8 cellular contexts compared by ENCODE assay signal in the genomic region with DNA sequence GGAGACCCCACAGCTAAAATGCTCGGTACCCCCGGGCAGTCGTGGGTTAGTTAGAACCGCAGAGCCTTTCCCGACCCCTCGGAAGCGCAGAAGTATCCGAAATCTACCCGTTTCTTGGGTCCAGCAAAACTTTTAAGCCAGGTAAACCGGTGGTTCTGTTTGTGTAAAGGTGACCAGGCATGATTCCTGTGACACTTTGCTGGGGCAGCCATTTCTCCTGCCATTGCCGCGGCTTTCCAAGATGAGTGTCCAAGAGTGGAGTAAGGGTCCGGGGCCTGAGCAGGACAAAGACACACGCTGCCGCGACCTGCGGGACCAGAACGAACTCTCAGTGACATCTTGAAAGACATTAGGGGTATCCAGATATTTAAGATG. TPM values are rescaled to one million over a fixed set of nuclear protein-coding genes. Genes with fewer than 3 reads are reported as not detected.
A peak's percentile ranks its signal among the peaks of the same experiment; 100 is the strongest.
DNase-seq lines count a peak whose midpoint lies in the region; ATAC-seq, FAIRE-seq and TF ChIP-seq lines count a peak whose summit lies in the region.

No MANE protein-coding gene starts in this region.

- no peak for TF ChIP-seq CTCF in GM12864 (IDR thresholded peaks at IDR 0.05; ENCODE audit: low read depth, low read length, missing control alignments)
- no peak for TF ChIP-seq CTCF in pancreas (IDR thresholded peaks at IDR 0.05)

- H3K27ac ChIP-seq in esophagus (ENCODE audit: low read depth in 2 of 2, low read length in 1 of 2) (peak overlapping the region; percentile 86 to 91), pancreas (peak overlapping the region; percentile 82 to 91 (median 88))

- FAIRE-seq in pancreas (lab: Jason Lieb, UNC), result no peak

- H3K9ac ChIP-seq in NT2/D1 (ENCODE audit: insufficient read length, low read depth), result peak overlapping the region; percentile 86

- H3K27me3 ChIP-seq in NT2/D1 (ENCODE audit: insufficient read depth, insufficient read length) (peaks cover 9% of the 10 kb centered on the region), esophagus (ENCODE audit: control insufficient read depth in 1 of 2, insufficient read depth in 2 of 2, low read length in 2 of 2) (no peaks in the 10 kb centered on the region), pancreas (no peaks in the 10 kb centered on the region)

- peaks cover 29% of the 10 kb centered on the region for H3K36me3 ChIP-seq in NT2/D1 (ENCODE audit: insufficient read depth, insufficient read length, low read length)
- peaks cover 0 to 3% of the 10 kb centered on the region in 2 donors for H3K36me3 ChIP-seq in esophagus (ENCODE audit: control insufficient read depth in 2 of 2, insufficient read depth in 2 of 2, low read length in 1 of 2)
- peaks cover 0 to 14% (median 0%) of the 10 kb centered on the region in 3 donors for H3K36me3 ChIP-seq in pancreas

- WGBS in esophagus, 2 donors, result 35 to 36% methylated on average over 18 of the region's 18 CpGs
- WGBS in pancreas, 2 donors, result 8 to 13% methylated on average over 18 of the region's 18 CpGs

- intact Hi-C loops in pancreas (cut with DNase I), result loop anchor here in 1 of 3 donors (5.0 kb wide), 1 partner anchor 37 kb away; no protein-coding TSS in a partner anchor

- DNase-seq in GM12864 (ENCODE audit: low read depth) (no peak), NT2/D1 (ENCODE audit: low read depth, low spot score) (no peak), pancreas (peak; percentile 26 to 66 (median 52)), midbrain (lab: John Stamatoyannopoulos, UW) (no peak), anterior cingulate cortex (lab: John Stamatoyannopoulos, UW) (no peak), ureter (ENCODE audit: low spot score) (no peak)

- H3K9me3 ChIP-seq in NT2/D1 (ENCODE audit: insufficient read depth, low read length), result no peaks in the 10 kb centered on the region
- no peaks in the 10 kb centered on the region for H3K9me3 ChIP-seq in esophagus (ENCODE audit: control insufficient read depth in 2 of 2, insufficient read depth in 1 of 2, low read depth in 1 of 2, low read length in 1 of 2)
- H3K9me3 ChIP-seq in pancreas, result no peaks in the 10 kb centered on the region

- H3K4me3 ChIP-seq in GM12864 (ENCODE audit: low read depth, low read length) (peak overlapping the region; percentile 59), NT2/D1 (ENCODE audit: insufficient read length, low read depth) (peak overlapping the region; percentile 75), esophagus (ENCODE audit: low read depth in 1 of 2, low read length in 2 of 2) (peak overlapping the region; percentile 87 to 90), pancreas (peak overlapping the region; percentile 38 to 66 (median 60))

- H3K4me1 ChIP-seq in NT2/D1 (ENCODE audit: insufficient read depth, insufficient read length) (no peaks in the 10 kb centered on the region), esophagus (ENCODE audit: control insufficient read depth in 2 of 2, insufficient read depth in 2 of 2, low read length in 1 of 2) (peaks cover 0 to 6% of the 10 kb centered on the region in 2 donors), pancreas (peaks cover 0 to 12% (median 4%) of the 10 kb centered on the region in 3 donors)

- ATAC-seq in pancreas, result peak; percentile 44 to 69 (median 61)
- ATAC-seq in GM18873 (IDR thresholded peaks at IDR 0.05; ENCODE audit: low FRiP score, unreplicated experiment), result no peak

RNA-seq across cellular contexts. Expression of a gene that starts 0.7 kb away (rescaled TPM):
- polyA plus RNA-seq in esophagus, result 1 to 10 TPM; 4.7 to 5.0 TPM
- 10 to 100 TPM; 15.5 to 34.7 (median 21.0) TPM for total RNA-seq in pancreas
- 1 to 10 TPM; 4.0 to 5.6 TPM for polyA plus RNA-seq in pancreas
- total RNA-seq in ureter, result 32.4 TPM

RNA-seq across cellular contexts. Expression of a gene that starts 46.0 kb away (rescaled TPM):
- polyA plus RNA-seq in esophagus (1 to 10 TPM; 6.2 to 7.5 TPM), pancreas (10 to 100 TPM in 1 of 2 donors, 1 to 10 TPM in 1; 9.5 to 16.8 TPM)
- total RNA-seq in pancreas (10 to 100 TPM in 5 of 6 donors, 1 to 10 TPM in 1; 8.0 to 15.3 (median 11.3) TPM), ureter (23.1 TPM)

RNA-seq across cellular contexts. Expression of a gene that starts 46.3 kb away (rescaled TPM):
- polyA plus RNA-seq in esophagus (10 to 100 TPM; 27.8 to 43.2 TPM), pancreas (10 to 100 TPM; 27.3 to 28.5 TPM)
- total RNA-seq in pancreas (10 to 100 TPM in 4 of 6 donors, 1 to 10 TPM in 2; 8.4 to 16.3 (median 13.0) TPM), ureter (29.1 TPM)

RNA-seq across cellular contexts. Expression of a gene that starts 46.3 kb away (rescaled TPM):
- 10 to 100 TPM; 44.3 to 44.6 TPM for polyA plus RNA-seq in esophagus
- total RNA-seq in pancreas, result 10 to 100 TPM; 15.6 to 28.9 (median 24.0) TPM
- polyA plus RNA-seq in pancreas, result 10 to 100 TPM; 25.2 to 34.8 TPM
- total RNA-seq in ureter, result 49.8 TPM

Comparison
In these comparisons a context has a peak if more than half of its experiments do, and no peak if none do; other contexts are left out.
1. DNase-seq: peak in pancreas (6 of 6); none in GM12864 (single experiment), NT2/D1 (single experiment), midbrain (single experiment), anterior cingulate cortex (0 of 58) and ureter (single experiment).
2. Peak in every context shown above with its lines, with median percentiles within 50 percentile points of each other: H3K4me3 ChIP-seq.